Comparison of ENCODE assay signal across 10 cellular contexts in genomic region chr1:145058184-145058583, GRCh38. TPM values are rescaled to one million over a fixed set of nuclear protein-coding genes. Genes with fewer than 3 reads are reported as not detected.
DNase-seq lines count a peak whose midpoint lies in the region; ATAC-seq and TF ChIP-seq lines count a peak whose summit lies in the region.
"Not testable (repeated sequence)": the region's sequence is repeated elsewhere in the genome, so short reads cannot be mapped to it uniquely, and the experiment has no call there.
"Had no signal": no experiment of that assay in that cellular context is flagged by ENCODE, and none has a peak within 500 bp of the region (broad histone marks: within the 10 kb centered on the region; RNA-seq: fewer than 3 reads in every experiment).

No MANE protein-coding gene starts in this region.

- not testable (repeated sequence) for H3K36me3 ChIP-seq in OCI-LY3 (replicated peaks; ENCODE audit: low read depth, low read length); heart right ventricle

- not testable (repeated sequence) for DNase-seq in heart right ventricle; stimulated activated naive B cell treated with anti-CD40 and anti-IgM and Interleukin-4, amounts not matched to agents 10 μg/mL and 1 μg/mL and 100 μg/mL, for 72 hours

- H3K27me3 Mint-ChIP-seq in stimulated activated naive B cell treated with anti-CD40 and anti-IgM and Interleukin-4, amounts not matched to agents 10 μg/mL and 1 μg/mL and 100 μg/mL, for 72 hours = not testable (repeated sequence)

- H3K4me3 Mint-ChIP-seq in stimulated activated naive B cell treated with anti-CD40 and anti-IgM and Interleukin-4, amounts not matched to agents 10 μg/mL and 1 μg/mL and 100 μg/mL, for 72 hours = not testable (repeated sequence)

- not testable (repeated sequence) for H3K9me3 ChIP-seq in OCI-LY3 (ENCODE audit: insufficient read depth, low read length); heart right ventricle

- H3K4me1 ChIP-seq in OCI-LY3 (ENCODE audit: low read length); heart right ventricle: not testable (repeated sequence)

- H3K27me3 ChIP-seq in OCI-LY3 (ENCODE audit: low read depth, low read length); heart right ventricle: not testable (repeated sequence)

- not testable (repeated sequence) for H3K27ac ChIP-seq in OCI-LY3 (ENCODE audit: low read length); heart right ventricle

- H3K9me3 Mint-ChIP-seq in stimulated activated naive B cell treated with anti-CD40 and anti-IgM and Interleukin-4, amounts not matched to agents 10 μg/mL and 1 μg/mL and 100 μg/mL, for 72 hours = not testable (repeated sequence)

- not testable (repeated sequence) for H2AFZ ChIP-seq in OCI-LY3 (ENCODE audit: low read depth, low read length)

- H3K9ac ChIP-seq in OCI-LY3 (ENCODE audit: low read length) = not testable (repeated sequence)

- not testable (repeated sequence) for H3K4me3 ChIP-seq in OCI-LY3 (ENCODE audit: low read length); heart right ventricle

- 0 out of 2 replicates have a peak overlapping the region, but pooled peaks have one; percentile 32 for H3K4me2 ChIP-seq in OCI-LY3 (ENCODE audit: low read length)

- TF ChIP-seq CTCF in OCI-LY3 (IDR thresholded peaks at IDR 0.05; ENCODE audit: low read depth, low read length); heart right ventricle (IDR thresholded peaks at IDR 0.05): not testable (repeated sequence)

- H3K36me3 Mint-ChIP-seq in stimulated activated naive B cell treated with anti-CD40 and anti-IgM and Interleukin-4, amounts not matched to agents 10 μg/mL and 1 μg/mL and 100 μg/mL, for 72 hours = not testable (repeated sequence)

- not testable (repeated sequence) for H3K79me2 ChIP-seq in OCI-LY3 (ENCODE audit: low read length)

- H3K27ac Mint-ChIP-seq in stimulated activated naive B cell treated with anti-CD40 and anti-IgM and Interleukin-4, amounts not matched to agents 10 μg/mL and 1 μg/mL and 100 μg/mL, for 72 hours = not testable (repeated sequence)

- H3K4me1 Mint-ChIP-seq in stimulated activated naive B cell treated with anti-CD40 and anti-IgM and Interleukin-4, amounts not matched to agents 10 μg/mL and 1 μg/mL and 100 μg/mL, for 72 hours = not testable (repeated sequence)

- WGBS in heart right ventricle, 2 donors = no CpG with 5 or more reads among the region's 3 CpGs

- ATAC-seq in GM18511 (IDR thresholded peaks at IDR 0.05; ENCODE audit: unreplicated experiment) = peak; percentile 57
- peak; percentile 65 for ATAC-seq in GM19452 (IDR thresholded peaks at IDR 0.05; ENCODE audit: unreplicated experiment)
- ATAC-seq in GM21723 (IDR thresholded peaks at IDR 0.05; ENCODE audit: unreplicated experiment) = peak; percentile 48
- peak; percentile 37 for ATAC-seq in HG02884 (IDR thresholded peaks at IDR 0.05; ENCODE audit: unreplicated experiment)
- peak; percentile 46 for ATAC-seq in HG03342 (IDR thresholded peaks at IDR 0.05; ENCODE audit: unreplicated experiment)
- ATAC-seq in heart right ventricle = peak in 5 of 8 donors; percentile 20 to 53 (median 32)
- ATAC-seq in stimulated activated naive B cell treated with anti-CD40 and anti-IgM and Interleukin-4, amounts not matched to agents 10 μg/mL and 1 μg/mL and 100 μg/mL, for 72 hours (replicated peaks) = peak; percentile 67 to 69

- not testable (repeated sequence) for H4K20me1 ChIP-seq in OCI-LY3 (ENCODE audit: insufficient read depth, low read length)

- intact Hi-C loops in heart right ventricle (cut with DNase I) = not testable (repeated sequence)

RNA-seq across cellular contexts. Expression of gene SRGAP2B, which starts 36.9 kb away (rescaled TPM):
- total RNA-seq in heart right ventricle = 10 to 100 TPM in 3 of 10 donors, 1 to 10 TPM in 7; 7.6 to 14.0 (median 9.7) TPM
- polyA plus RNA-seq in heart right ventricle = 1 to 10 TPM; 3.5 to 4.9 TPM

RNA-seq across cellular contexts. Expression of gene FAM72D, which starts 37.6 kb away (rescaled TPM):
- under 1 TPM in 1 of 10 donors, not detected in 9; 0.32 TPM for total RNA-seq in heart right ventricle
- polyA plus RNA-seq in heart right ventricle = under 1 TPM; 0.09 to 0.29 TPM
- polyA plus RNA-seq: IgD-negative memory B cell; naive thymus-derived CD8-positive, alpha-beta T cell had no signal
